Comparison of ENCODE assay signal across 1 cellular context in genomic region chr1:89672489-89673183, GRCh38.
TF ChIP-seq lines count a peak whose summit lies in the region.

No MANE protein-coding gene starts in this region.

TF ChIP-seq in IMR-90, 13 proteins besides CTCF, POLR2A, EP300 and RAD21:
- TF ChIP-seq MAFK (IDR thresholded peaks at IDR 0.05; ENCODE audit: low read depth, low read length) (no peak), BHLHE40 (IDR thresholded peaks at IDR 0.05; ENCODE audit: low read depth, low read length) (no peak), CHD1 (IDR thresholded peaks at IDR 0.05; ENCODE audit: low read depth, low read length) (no peak), ELK1 (IDR thresholded peaks at IDR 0.05; ENCODE audit: borderline replicate concordance, low read depth, low read length) (no peak), SMC3 (IDR thresholded peaks at IDR 0.05; ENCODE audit: low read depth, low read length) (no peak), CEBPB (IDR thresholded peaks at IDR 0.05; ENCODE audit: low read depth, low read length) (no peak), NFE2L2 (IDR thresholded peaks at IDR 0.05; ENCODE audit: low read depth, low read length) (no peak), MXI1 (IDR thresholded peaks at IDR 0.05; ENCODE audit: borderline replicate concordance, low read depth, low read length) (no peak), RCOR1 (IDR thresholded peaks at IDR 0.05; ENCODE audit: insufficient replicate concordance, low read length) (no peak), USF2 (IDR thresholded peaks at IDR 0.05; ENCODE audit: low read depth, low read length) (no peak), RFX5 (IDR thresholded peaks at IDR 0.05; ENCODE audit: low read depth, low read length) (no peak), MAZ (IDR thresholded peaks at IDR 0.05; ENCODE audit: borderline replicate concordance, low read depth, low read length) (no peak), FOS (IDR thresholded peaks at IDR 0.05; ENCODE audit: low read depth, low read length) (no peak)
